ENCODE assay signal across 9 cellular contexts in the genomic region with DNA sequence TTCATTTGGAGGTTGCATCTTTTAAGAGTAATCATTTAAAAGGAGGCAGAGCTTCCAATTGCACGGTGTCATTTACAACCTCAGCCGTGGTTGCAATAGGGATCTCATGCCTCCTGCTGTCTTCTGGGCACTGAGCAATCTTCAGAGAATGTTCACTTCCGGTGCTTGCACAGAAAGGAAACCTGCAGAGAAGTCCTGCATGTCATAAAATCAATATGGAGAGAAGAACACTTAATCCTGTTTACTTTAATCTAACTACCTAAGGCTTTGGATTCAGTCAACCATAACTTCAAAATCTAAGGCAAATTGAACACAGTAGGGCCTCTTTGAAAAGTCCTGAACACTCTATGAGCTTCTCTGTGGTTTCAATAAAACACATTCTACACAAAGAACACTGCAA. TPM values are rescaled to one million over a fixed set of nuclear protein-coding genes. Genes with fewer than 3 reads are reported as not detected.
DNase-seq lines count a peak whose midpoint lies in the region; ATAC-seq and TF ChIP-seq lines count a peak whose summit lies in the region.
"Had no signal": no experiment of that assay in that cellular context is flagged by ENCODE, and none has a peak within 500 bp of the region (broad histone marks: within the 10 kb centered on the region; RNA-seq: fewer than 3 reads in every experiment).

No MANE protein-coding gene starts in this region.

- WGBS in gastroesophageal sphincter (ENCODE audit: low coverage in 1 of 2), 2 donors: 0 to 6% methylated on average over 3 of the region's 3 CpGs

- H3K27ac ChIP-seq in gastroesophageal sphincter: no peak overlapping the region

- no peaks in the 10 kb centered on the region for H3K27me3 ChIP-seq in gastroesophageal sphincter

- no peaks in the 10 kb centered on the region for H3K36me3 Mint-ChIP-seq in stimulated activated naive B cell treated with anti-CD40 and anti-IgM and Interleukin-4, amounts not matched to agents 10 μg/mL and 1 μg/mL and 100 μg/mL, for 72 hours
- H3K36me3 Mint-ChIP-seq: IgD-negative memory B cell had no signal

- H3K4me1 Mint-ChIP-seq in stimulated activated naive B cell treated with anti-CD40 and anti-IgM and Interleukin-4, amounts not matched to agents 10 μg/mL and 1 μg/mL and 100 μg/mL, for 72 hours: peaks cover 0 to 4% of the 10 kb centered on the region in 2 donors

- TF ChIP-seq POLR2A in gastroesophageal sphincter (IDR thresholded peaks at IDR 0.05): no peak

- DNase-seq in DMS53 (lab: John Stamatoyannopoulos, UW) (peak; percentile 79), OCI-M1 (lab: John Stamatoyannopoulos, UW) (peak; percentile 6), NCI-H1930 (lab: John Stamatoyannopoulos, UW) (no peak)
- DNase-seq in stimulated activated naive B cell treated with anti-CD40 and anti-IgM and Interleukin-4, amounts not matched to agents 10 μg/mL and 1 μg/mL and 100 μg/mL, for 72 hours: no peak
- DNase-seq in stimulated activated CD8-positive, alpha-beta memory T cell treated with anti-CD3 and anti-CD28 coated beads, Interleukin-4, amount 100 ng/mL, for 48 hours: no peak
- no peak for DNase-seq in activated T-cell treated with anti-CD3 and anti-CD28 coated beads, Interleukin-2, amount 50 U/mL, for 1 hour

- no peak overlapping the region for H3K4me3 Mint-ChIP-seq in stimulated activated naive B cell treated with anti-CD40 and anti-IgM and Interleukin-4, amounts not matched to agents 10 μg/mL and 1 μg/mL and 100 μg/mL, for 72 hours
- H3K4me3 Mint-ChIP-seq: IgD-negative memory B cell had no signal

- H3K36me3 ChIP-seq in gastroesophageal sphincter: no peaks in the 10 kb centered on the region

- TF ChIP-seq EP300 in gastroesophageal sphincter (IDR thresholded peaks at IDR 0.05): no peak

- peaks cover 0 to 17% (median 6%) of the 10 kb centered on the region in 3 donors for H3K4me1 ChIP-seq in gastroesophageal sphincter

- no peak overlapping the region for H3K4me3 ChIP-seq in gastroesophageal sphincter

- no peak overlapping the region for H3K27ac Mint-ChIP-seq in stimulated activated naive B cell treated with anti-CD40 and anti-IgM and Interleukin-4, amounts not matched to agents 10 μg/mL and 1 μg/mL and 100 μg/mL, for 72 hours
- H3K27ac Mint-ChIP-seq: IgD-negative memory B cell had no signal

- H3K9me3 Mint-ChIP-seq in stimulated activated naive B cell treated with anti-CD40 and anti-IgM and Interleukin-4, amounts not matched to agents 10 μg/mL and 1 μg/mL and 100 μg/mL, for 72 hours: no peaks in the 10 kb centered on the region

- peak; percentile 15 to 43 (median 38) for TF ChIP-seq CTCF in gastroesophageal sphincter (IDR thresholded peaks at IDR 0.05)

- H3K9me3 ChIP-seq in gastroesophageal sphincter: no peaks in the 10 kb centered on the region

- peak; percentile 69 for ATAC-seq in HG03354 (IDR thresholded peaks at IDR 0.05; ENCODE audit: poor library complexity, severe bottlenecking, unreplicated experiment)
- no peak for ATAC-seq in gastroesophageal sphincter
- no peak for ATAC-seq in stimulated activated naive B cell treated with anti-CD40 and anti-IgM and Interleukin-4, amounts not matched to agents 10 μg/mL and 1 μg/mL and 100 μg/mL, for 72 hours (replicated peaks)

- peaks cover 6 to 17% of the 10 kb centered on the region in 2 donors for H3K27me3 Mint-ChIP-seq in stimulated activated naive B cell treated with anti-CD40 and anti-IgM and Interleukin-4, amounts not matched to agents 10 μg/mL and 1 μg/mL and 100 μg/mL, for 72 hours

RNA-seq across cellular contexts. Expression of a gene that starts 11.3 kb away (rescaled TPM):
- 1 to 10 TPM in 3 of 4 donors, under 1 TPM in 1; 0.92 to 2.4 (median 1.8) TPM for total RNA-seq in gastroesophageal sphincter

Comparison
In these comparisons a context has a peak if more than half of its experiments do, and no peak if none do; other contexts are left out.
1. DNase-seq: peak in DMS53 (single experiment) and OCI-M1 (single experiment); none in stimulated activated naive B cell treated with anti-CD40 and anti-IgM and Interleukin-4, amounts not matched to agents 10 μg/mL and 1 μg/mL and 100 μg/mL, for 72 hours (single experiment), stimulated activated CD8-positive, alpha-beta memory T cell treated with anti-CD3 and anti-CD28 coated beads, Interleukin-4, amount 100 ng/mL, for 48 hours (single experiment), NCI-H1930 (0 of 2) and activated T-cell treated with anti-CD3 and anti-CD28 coated beads, Interleukin-2, amount 50 U/mL, for 1 hour (single experiment).